In genomic region chr1:116166011-116166571, GRCh38 we compare ENCODE assay signal across 14 cellular contexts. TPM values are rescaled to one million over a fixed set of nuclear protein-coding genes. Genes with fewer than 3 reads are reported as not detected.
"Had no signal": no experiment of that assay in that cellular context is flagged by ENCODE, and none has a peak within 500 bp of the region (broad histone marks: within the 10 kb centered on the region; RNA-seq: fewer than 3 reads in every experiment).

No MANE protein-coding gene starts in this region.

- ATAC-seq: activated naive CD8-positive, alpha-beta T cell treated with anti-CD3 and anti-CD28 coated beads, Interleukin-2, amount 50 U/mL, for 24 hours; activated T-cell treated with anti-CD3 and anti-CD28 coated beads, Interleukin-2, amount 50 U/mL, for 72 hours had no signal

- H3K9me3 ChIP-seq: testis had no signal

- DNase-seq: activated CD4-positive, alpha-beta memory T cell treated with anti-CD3 and anti-CD28 coated beads for 36 hours; activated CD4-positive, CD25-positive, alpha-beta regulatory T cell treated with anti-CD3 and anti-CD28 coated beads, Interleukin-2, amount 50 U/mL, for 72 hours; activated naive CD4-positive, alpha-beta T cell; activated naive CD8-positive, alpha-beta T cell treated with anti-CD3 and anti-CD28 coated beads, Interleukin-2, amount 50 U/mL, for 24 hours; activated T-cell treated with anti-CD3 and anti-CD28 coated beads, Interleukin-2, amount 50 U/mL, for 72 hours; central memory CD4-positive, alpha-beta T cell; endodermal cell; erythroblast; mesenchymal stem cell; stimulated activated CD4-positive, alpha-beta T cell treated with anti-CD3 and anti-CD28 coated beads, Interleukin-2, amount 100 ng/mL, for 24 hours; stimulated activated naive CD4-positive, alpha-beta T cell had no signal

- H3K4me3 ChIP-seq: testis had no signal

- H3K27me3 ChIP-seq: testis had no signal

RNA-seq across cellular contexts. Expression of gene MAB21L3, which starts 54.9 kb away (rescaled TPM):
- total RNA-seq: activated CD4-positive, alpha-beta memory T cell treated with anti-CD3 and anti-CD28 coated beads for 36 hours; neural crest cell; T-helper 2 cell treated with Interferon-gamma antibody and Interleukin-4, amounts not matched to agents 100 ng/mL and 5 ng/mL, for 36 hours had no signal
